In genomic region chr2:101770672-101771071, GRCh38 we compare ENCODE assay signal across 8 cellular contexts.
DNase-seq lines count a peak whose midpoint lies in the region; ATAC-seq and TF ChIP-seq lines count a peak whose summit lies in the region.

No MANE protein-coding gene starts in this region.

- H3K27ac Mint-ChIP-seq in Calu3 (ENCODE audit: unreplicated experiment) = peak overlapping the region; percentile 61
- H3K27ac Mint-ChIP-seq in stimulated activated effector memory CD8-positive, alpha-beta T cell treated with anti-CD3 and anti-CD28 coated beads, Interleukin-12 subunit alpha, Interleukin-12 subunit beta, amount 100 ng/mL, for 72 hours = no peak overlapping the region

- H3K9me3 Mint-ChIP-seq in Calu3 (ENCODE audit: low read depth, unreplicated experiment) = peaks cover 4% of the 10 kb centered on the region
- H3K9me3 Mint-ChIP-seq in stimulated activated effector memory CD8-positive, alpha-beta T cell treated with anti-CD3 and anti-CD28 coated beads, Interleukin-12 subunit alpha, Interleukin-12 subunit beta, amount 100 ng/mL, for 72 hours = no peaks in the 10 kb centered on the region

- BruUV-seq in Calu3 (replicated peaks; lab: Mats Ljungman, UMichigan) = no TSS peak

- H3K4me1 Mint-ChIP-seq in Calu3 (ENCODE audit: low read depth, unreplicated experiment) = peaks cover 57% of the 10 kb centered on the region
- peaks cover 76% of the 10 kb centered on the region for H3K4me1 Mint-ChIP-seq in stimulated activated effector memory CD8-positive, alpha-beta T cell treated with anti-CD3 and anti-CD28 coated beads, Interleukin-12 subunit alpha, Interleukin-12 subunit beta, amount 100 ng/mL, for 72 hours

- CTCF ChIA-PET in Calu3 (lab: Charles Lee) = interaction anchor here (1.0 to 3.6 kb wide), 9 partner anchors 8 to 428 kb away, joined by 3 to 17 read pairs (median 4); no protein-coding TSS in a partner anchor

- DNase-seq in Calu3 (peak; percentile 51), GM19240 (ENCODE audit: insufficient read length, low spot score) (peak; percentile 24), RPMI7951 (ENCODE audit: low read depth) (peak; percentile 76), fibroblast of mammary gland (ENCODE audit: low read depth) (peak; percentile 47), DMS153 (lab: John Stamatoyannopoulos, UW) (no peak)
- peak; percentile 37 for DNase-seq in Jurkat, Clone E6-1 (ENCODE audit: low read depth, low spot score)
- DNase-seq in stimulated activated effector memory CD8-positive, alpha-beta T cell treated with anti-CD3 and anti-CD28 coated beads, Interleukin-12 subunit alpha, Interleukin-12 subunit beta, amount 100 ng/mL, for 72 hours (ENCODE audit: low spot score in 2 of 2) = no peak

- no peak overlapping the region for H3K4me3 Mint-ChIP-seq in Calu3 (ENCODE audit: low read depth, unreplicated experiment)
- H3K4me3 Mint-ChIP-seq in stimulated activated effector memory CD8-positive, alpha-beta T cell treated with anti-CD3 and anti-CD28 coated beads, Interleukin-12 subunit alpha, Interleukin-12 subunit beta, amount 100 ng/mL, for 72 hours = no peak overlapping the region

- ATAC-seq in stimulated activated effector memory CD8-positive, alpha-beta T cell treated with anti-CD3 and anti-CD28 coated beads, Interleukin-12 subunit alpha, Interleukin-12 subunit beta, amount 100 ng/mL, for 72 hours = peak; percentile 62
- ATAC-seq in GM21529 (IDR thresholded peaks at IDR 0.05; ENCODE audit: unreplicated experiment) = no peak

- no peaks in the 10 kb centered on the region for H3K27me3 Mint-ChIP-seq in Calu3 (ENCODE audit: unreplicated experiment)

- intact Hi-C loops in Calu3 (cut with micrococcal nuclease; ENCODE audit: unreplicated experiment) = loop anchor here (1.0 to 2.0 kb wide), 2 partner anchors 61 to 252 kb away; no protein-coding TSS in a partner anchor

- H3K36me3 Mint-ChIP-seq in Calu3 (ENCODE audit: insufficient read depth, unreplicated experiment) = peaks cover 5% of the 10 kb centered on the region
- H3K36me3 Mint-ChIP-seq in stimulated activated effector memory CD8-positive, alpha-beta T cell treated with anti-CD3 and anti-CD28 coated beads, Interleukin-12 subunit alpha, Interleukin-12 subunit beta, amount 100 ng/mL, for 72 hours = no peaks in the 10 kb centered on the region

- no peak for TF ChIP-seq CTCF in Calu3 (IDR thresholded peaks at IDR 0.05; ENCODE audit: unreplicated experiment)
- TF ChIP-seq CTCF in fibroblast of mammary gland (conservative IDR thresholded peaks at IDR 0.05; ENCODE audit: control insufficient read depth, insufficient read depth, low read depth, low read length) = peak; percentile 20

- H3K4me3 ChIP-seq in Jurkat, Clone E6-1 (ENCODE audit: low read length) = no peak overlapping the region
- no peak overlapping the region for H3K4me3 ChIP-seq in fibroblast of mammary gland (ENCODE audit: control insufficient read depth, low read depth, low read length)

Comparison
In these comparisons a context has a peak if more than half of its experiments do, and no peak if none do; other contexts are left out.
1. DNase-seq: peak in Calu3 (single experiment), GM19240 (single experiment), Jurkat, Clone E6-1 (single experiment), RPMI7951 (single experiment) and fibroblast of mammary gland (single experiment); none in stimulated activated effector memory CD8-positive, alpha-beta T cell treated with anti-CD3 and anti-CD28 coated beads, Interleukin-12 subunit alpha, Interleukin-12 subunit beta, amount 100 ng/mL, for 72 hours (0 of 2) and DMS153 (single experiment).